ENCODE assay signal across 22 cellular contexts in the genomic region with DNA sequence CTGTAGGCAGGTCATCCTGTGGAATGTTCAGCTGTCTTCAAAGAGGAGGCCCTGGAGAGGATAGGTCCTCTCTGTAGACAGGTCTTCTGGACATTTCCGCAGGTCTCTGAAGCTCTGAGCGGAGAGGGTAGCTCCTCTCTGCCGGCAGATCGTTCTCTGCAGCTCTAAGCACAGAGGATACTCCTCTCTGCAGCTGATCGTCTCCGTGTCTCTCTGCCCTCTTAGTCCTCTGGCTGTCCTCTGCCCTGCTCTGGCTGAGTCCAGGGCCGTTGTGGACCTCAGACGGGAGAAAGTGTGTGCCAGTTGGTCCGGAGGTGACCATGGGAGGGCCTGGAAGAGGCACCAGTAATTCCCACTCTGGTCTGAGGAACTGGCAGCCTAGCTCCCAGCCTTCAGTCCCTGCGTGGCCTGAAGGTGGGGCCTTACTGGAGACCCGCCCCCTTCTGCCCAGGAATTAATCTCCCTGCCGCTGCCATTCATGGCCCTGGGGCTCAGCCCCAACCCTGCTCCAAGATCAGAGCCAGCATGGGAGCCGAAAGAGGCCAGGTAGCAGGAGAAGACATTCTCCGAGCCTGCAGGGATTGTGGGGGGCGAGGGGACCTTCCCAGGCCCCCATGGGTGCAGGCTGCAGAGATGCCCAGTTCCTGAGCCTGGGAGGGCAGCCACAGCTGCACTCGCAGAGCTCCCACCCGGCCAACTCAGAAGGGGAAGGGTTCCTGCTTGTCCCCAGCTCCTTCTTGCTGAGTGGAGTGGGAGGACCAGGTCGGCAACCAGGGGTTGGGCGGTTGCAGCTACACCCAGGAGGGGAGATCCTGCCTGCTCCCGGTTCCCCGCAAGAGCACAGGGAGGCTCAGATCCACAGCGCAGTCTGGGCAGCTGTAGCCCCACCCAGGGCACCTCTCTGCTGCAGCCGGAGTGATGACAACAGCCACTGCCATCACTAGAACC.
"Had no signal": no experiment of that assay in that cellular context is flagged by ENCODE, and none has a peak within 500 bp of the region (broad histone marks: within the 10 kb centered on the region; RNA-seq: fewer than 3 reads in every experiment).

No MANE protein-coding gene starts in this region.

- H3K27ac Mint-ChIP-seq: activated CD8-positive, alpha-beta T cell treated with anti-CD3 and anti-CD28 coated beads, Interleukin-2, amount 10 ng/mL, durations not matched to agents 7 days and 5 days; activated naive CD8-positive, alpha-beta T cell; memory B cell; natural killer cell treated with Interleukin-12 subunit alpha and Interleukin-12 subunit beta and Interleukin-15 and Interleukin-18, amount 100 ng/mL, for 72 hours; stimulated activated naive B cell treated with anti-CD40 and anti-IgM and Interleukin-4, amounts not matched to agents 10 μg/mL and 1 μg/mL and 100 μg/mL, for 72 hours had no signal

- H3K9me3 ChIP-seq: gastroesophageal sphincter, neutrophil, pancreas, psoas muscle had no signal

- H3K4me1 Mint-ChIP-seq: memory B cell; stimulated activated naive B cell treated with anti-CD40 and anti-IgM and Interleukin-4, amounts not matched to agents 10 μg/mL and 1 μg/mL and 100 μg/mL, for 72 hours had no signal

- H3K4me3 ChIP-seq: gastroesophageal sphincter, pancreas, psoas muscle had no signal

- ATAC-seq: activated CD8-positive, alpha-beta T cell treated with anti-CD3 and anti-CD28 coated beads, Interleukin-2, amount 10 ng/mL, durations not matched to agents 7 days and 5 days; gastroesophageal sphincter; left colon; pancreas; psoas muscle; right cardiac atrium; stimulated activated naive B cell treated with anti-CD40 and anti-IgM and Interleukin-4, amounts not matched to agents 10 μg/mL and 1 μg/mL and 100 μg/mL, for 72 hours had no signal

- H3K36me3 Mint-ChIP-seq: activated naive CD8-positive, alpha-beta T cell; memory B cell; natural killer cell treated with Interleukin-12 subunit alpha and Interleukin-12 subunit beta and Interleukin-15 and Interleukin-18, amount 100 ng/mL, for 72 hours; stimulated activated naive B cell treated with anti-CD40 and anti-IgM and Interleukin-4, amounts not matched to agents 10 μg/mL and 1 μg/mL and 100 μg/mL, for 72 hours had no signal

- H3K36me3 ChIP-seq: gastroesophageal sphincter, neutrophil, pancreas, WERI-Rb-1 had no signal

- H3K4me3 Mint-ChIP-seq: activated CD8-positive, alpha-beta T cell treated with anti-CD3 and anti-CD28 coated beads, Interleukin-2, amount 10 ng/mL, durations not matched to agents 7 days and 5 days; activated naive CD8-positive, alpha-beta T cell; memory B cell; natural killer cell treated with Interleukin-12 subunit alpha and Interleukin-12 subunit beta and Interleukin-15 and Interleukin-18, amount 100 ng/mL, for 72 hours; stimulated activated naive B cell treated with anti-CD40 and anti-IgM and Interleukin-4, amounts not matched to agents 10 μg/mL and 1 μg/mL and 100 μg/mL, for 72 hours had no signal

- H3K27ac ChIP-seq: epithelial cell of prostate, gastroesophageal sphincter, neutrophil, pancreas, psoas muscle, WERI-Rb-1 had no signal

- H3K4me1 ChIP-seq: gastroesophageal sphincter, pancreas, psoas muscle had no signal

- H3K9me3 Mint-ChIP-seq: memory B cell had no signal

- DNase-seq: activated CD4-positive, alpha-beta T cell treated with anti-CD3 and anti-CD28 coated beads for 1 hour; activated CD4-positive, alpha-beta T cell treated with anti-CD3 and anti-CD28 coated beads, Interleukin-2, amount 50 U/mL, for 1 hour; activated CD8-positive, alpha-beta T cell treated with anti-CD3 and anti-CD28 coated beads, Interleukin-2, amount 10 ng/mL, durations not matched to agents 7 days and 5 days; amniotic stem cell; cerebellar nuclear complex; cortex of kidney; head of caudate nucleus; islet precursor cell; left colon; stimulated activated CD4-positive, alpha-beta T cell treated with anti-CD3 and anti-CD28 coated beads, Interleukin-2, amount 100 ng/mL, for 24 hours; stimulated activated naive B cell treated with anti-CD40 and anti-IgM and Interleukin-4, amounts not matched to agents 10 μg/mL and 1 μg/mL and 100 μg/mL, for 72 hours; WERI-Rb-1 had no signal

- FAIRE-seq: pancreas, TTC549 had no signal

- H3K27me3 ChIP-seq: gastroesophageal sphincter, neutrophil, pancreas had no signal

- H3K27me3 Mint-ChIP-seq: memory B cell; natural killer cell treated with Interleukin-12 subunit alpha and Interleukin-12 subunit beta and Interleukin-15 and Interleukin-18, amount 100 ng/mL, for 72 hours; stimulated activated naive B cell treated with anti-CD40 and anti-IgM and Interleukin-4, amounts not matched to agents 10 μg/mL and 1 μg/mL and 100 μg/mL, for 72 hours had no signal
